In the genomic region with DNA sequence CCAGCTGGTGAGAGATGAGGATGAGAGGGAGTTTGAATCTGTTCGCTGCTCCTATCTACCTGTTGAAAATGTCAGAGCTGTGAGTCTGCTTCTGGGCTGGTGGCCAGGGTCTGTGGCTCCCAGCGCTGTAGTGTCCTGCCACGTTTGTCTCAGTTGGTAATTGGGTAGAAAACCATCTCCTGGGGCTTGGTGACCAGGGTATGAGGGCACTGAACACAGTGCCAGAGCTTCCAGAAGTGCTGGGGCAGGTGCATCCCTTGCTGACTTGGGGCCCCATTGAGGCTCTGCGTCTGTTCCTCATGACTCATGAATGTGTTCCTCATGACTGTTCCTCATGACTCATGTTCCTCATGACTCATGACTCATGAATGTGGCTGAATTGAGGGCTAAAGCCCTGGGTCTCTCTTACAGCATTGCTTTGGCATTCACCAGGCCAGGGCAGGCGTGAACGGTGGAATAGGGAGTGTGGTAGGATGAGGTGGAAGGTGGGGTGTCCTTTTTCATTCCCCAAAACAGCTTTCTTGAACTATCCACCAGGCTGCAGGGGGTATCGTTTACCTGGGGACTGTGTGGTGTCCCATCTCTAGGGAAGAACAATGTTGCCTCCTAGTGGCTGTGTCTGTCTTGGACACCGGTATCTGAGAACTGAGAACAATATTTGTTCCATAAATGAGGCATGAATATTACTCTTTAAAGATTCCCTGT, we compare ENCODE assay signal across 8 cellular contexts.
DNase-seq lines count a peak whose midpoint lies in the region; ATAC-seq, FAIRE-seq and TF ChIP-seq lines count a peak whose summit lies in the region.

No MANE protein-coding gene starts in this region.

- H4K8ac ChIP-seq in trophoblast cell (ENCODE audit: low read depth, low read length): peak overlapping the region; percentile 79

- H3K9me3 ChIP-seq in trophoblast cell (ENCODE audit: insufficient read depth, low read depth, low read length): no peaks in the 10 kb centered on the region

- H3K27me3 ChIP-seq in trophoblast cell (ENCODE audit: insufficient read depth, low read length): no peaks in the 10 kb centered on the region

- TF ChIP-seq POLR2A in GM12892 (IDR thresholded peaks at IDR 0.05; ENCODE audit: low read depth, low read length): no peak

- H3K18ac ChIP-seq in trophoblast cell (ENCODE audit: low read length): peak overlapping the region; percentile 44

- peak overlapping the region; percentile 84 for H2BK120ac ChIP-seq in trophoblast cell (ENCODE audit: insufficient read depth, low read length, poor library complexity)

- DNase-seq in AG10803 (ENCODE audit: low read depth) (peak; percentile 95), GM12892 (ENCODE audit: insufficient read length) (peak; percentile 29), MV-4-11 (lab: John Stamatoyannopoulos, UW) (peak; percentile 92), fibroblast of peridontal ligament (ENCODE audit: extremely low read depth) (peak; percentile 97), trophoblast cell (peak; percentile 96 to 99), OCI-M2 (lab: John Stamatoyannopoulos, UW; ENCODE audit: unreplicated experiment) (no peak)
- DNase-seq in activated CD4-positive, alpha-beta T cell treated with anti-CD3 and anti-CD28 coated beads, Interleukin-2, amount 50 U/mL, for 24 hours (ENCODE audit: low read depth in 1 of 2, low spot score in 1 of 2): peak; percentile 0 to 39

- peak overlapping the region; percentile 83 for H2BK12ac ChIP-seq in trophoblast cell (ENCODE audit: low read length)

- H3K14ac ChIP-seq in trophoblast cell (ENCODE audit: low read length): peak overlapping the region; percentile 86

- H3K4me1 ChIP-seq in trophoblast cell (ENCODE audit: control insufficient read depth in 1 of 2, insufficient read depth in 2 of 2, low read length in 2 of 2): peaks cover 11 to 32% of the 10 kb centered on the region in 2 experiments

- H3K36me3 ChIP-seq in trophoblast cell (ENCODE audit: control insufficient read depth in 1 of 2, insufficient read depth in 2 of 2, low read length in 2 of 2): no peaks in the 10 kb centered on the region

- peaks cover 30% of the 10 kb centered on the region for H3K79me1 ChIP-seq in trophoblast cell (ENCODE audit: low read length)

- H3K4ac ChIP-seq in trophoblast cell (ENCODE audit: low read depth, low read length): peak overlapping the region; percentile 65

- FAIRE-seq in GM12892 (lab: Jason Lieb, UNC): peak; percentile 85

- H3K9ac ChIP-seq in trophoblast cell (ENCODE audit: low read length): no peak overlapping the region

- H3K27ac ChIP-seq in trophoblast cell (ENCODE audit: low read depth, low read length): peak overlapping the region; percentile 79

- H2AK5ac ChIP-seq in trophoblast cell (ENCODE audit: low read length): peak overlapping the region; percentile 63

- no peak overlapping the region for H3K23ac ChIP-seq in trophoblast cell (ENCODE audit: low read length)

- WGBS in trophoblast cell (ENCODE audit: extremely low coverage, insufficient coverage, insufficient read length): no CpG with 5 or more reads among the region's 8 CpGs

- peak overlapping the region; percentile 91 for H4K91ac ChIP-seq in trophoblast cell (ENCODE audit: low read depth, low read length)

- H3K4me3 ChIP-seq in AG10803 (ENCODE audit: low read length) (no peak overlapping the region), trophoblast cell (ENCODE audit: low read depth, low read length) (no peak overlapping the region)

- no peaks in the 10 kb centered on the region for H3K79me2 ChIP-seq in trophoblast cell (ENCODE audit: control insufficient read depth, insufficient read depth, low read length, poor library complexity)

- peak overlapping the region; percentile 73 for H2BK5ac ChIP-seq in trophoblast cell (ENCODE audit: low read depth, low read length, poor library complexity)

- peak overlapping the region; percentile 35 for H3K4me2 ChIP-seq in trophoblast cell (ENCODE audit: low read length)

- no peak overlapping the region for H4K12ac ChIP-seq in trophoblast cell (ENCODE audit: low read depth, low read length)

- peak; percentile 82 for ATAC-seq in HG02763 (IDR thresholded peaks at IDR 0.05; ENCODE audit: unreplicated experiment)

- TF ChIP-seq CTCF in AG10803 (conservative IDR thresholded peaks at IDR 0.05; ENCODE audit: low read length): peak; percentile 60

- no peak overlapping the region for H2AFZ ChIP-seq in trophoblast cell (ENCODE audit: insufficient read depth, low read length, poor library complexity)
